In genomic region chr22:26314171-26314570, GRCh38 we compare ENCODE assay signal across 26 cellular contexts.
"Had no signal": no experiment of that assay in that cellular context is flagged by ENCODE, and none has a peak within 500 bp of the region (broad histone marks: within the 10 kb centered on the region; RNA-seq: fewer than 3 reads in every experiment).

No MANE protein-coding gene starts in this region.

- DNase-seq: stimulated activated CD4-positive, alpha-beta T cell treated with anti-CD3 and anti-CD28 coated beads, Interleukin-2, amount 100 ng/mL, for 48 hours; stimulated activated CD4-positive, alpha-beta T cell treated with anti-CD3 and anti-CD28 coated beads, Interleukin-4, amount 100 ng/mL, for 1 hour; stimulated activated CD4-positive, alpha-beta T cell treated with anti-CD3 and anti-CD28 coated beads, Interleukin-4, amount 100 ng/mL, for 24 hours; stimulated activated CD4-positive, alpha-beta T cell treated with anti-CD3 and anti-CD28 coated beads, Interleukin-4, amount 100 ng/mL, for 4 hours; stimulated activated CD8-positive, alpha-beta memory T cell treated with anti-CD3 and anti-CD28 coated beads, Interleukin-4, amount 100 ng/mL, for 48 hours; stimulated activated naive B cell treated with anti-CD40 and anti-IgM and Interleukin-4, amounts not matched to agents 10 μg/mL and 1 μg/mL and 100 μg/mL, for 72 hours; stimulated activated naive CD4-positive, alpha-beta T cell; stimulated activated naive CD4-positive, alpha-beta T cell treated with Interleukin-2 at 50 U/mL for 16 hours; stimulated activated naive CD8-positive, alpha-beta T cell treated with anti-CD3 and anti-CD28 coated beads, Interleukin-15, amount 100 ng/mL, for 72 hours; stimulated activated naive CD8-positive, alpha-beta T cell treated with anti-CD3 and anti-CD28 coated beads, Interleukin-15, Interleukin-2, amounts not matched to agents 100 U/mL and 50 U/mL, for 24 hours; stomach; substantia nigra; testis; thyroid gland; tibial artery; transverse colon; trophoblast cell; upper lobe of left lung; upper lobe of right lung; uterus had no signal

- H3K4me3 ChIP-seq: stomach, suprapubic skin, testis, thoracic aorta, thyroid gland, tibial artery, tibial nerve, transverse colon, upper lobe of left lung, upper lobe of right lung, uterus, vagina had no signal

- H3K27ac ChIP-seq: stomach, suprapubic skin, testis, thoracic aorta, thyroid gland, tibial artery, tibial nerve, transverse colon, upper lobe of left lung, upper lobe of right lung, uterus, vagina had no signal

- H3K9me3 ChIP-seq: stomach, suprapubic skin, testis, thoracic aorta, thyroid gland, tibial artery, tibial nerve, transverse colon, upper lobe of left lung, upper lobe of right lung, uterus, vagina had no signal

- ATAC-seq: stimulated activated effector memory CD8-positive, alpha-beta T cell treated with anti-CD3 and anti-CD28 coated beads, Interleukin-12 subunit alpha, Interleukin-12 subunit beta, amount 100 ng/mL, for 72 hours; stimulated activated memory B cell treated with anti-CD40 and anti-IgM and Interleukin-4, amounts not matched to agents 10 μg/mL and 1 μg/mL and 100 μg/mL, for 72 hours; stimulated activated naive B cell treated with anti-CD40 and anti-IgM and Interleukin-4, amounts not matched to agents 10 μg/mL and 1 μg/mL and 100 μg/mL, for 72 hours; stimulated activated naive CD8-positive, alpha-beta T cell treated with anti-CD3 and anti-CD28 coated beads, Interleukin-15, amount 100 ng/mL, for 72 hours; stimulated activated naive CD8-positive, alpha-beta T cell treated with anti-CD3 and anti-CD28 coated beads, Interleukin-15, Interleukin-2, amounts not matched to agents 100 U/mL and 50 U/mL, for 24 hours; upper lobe of right lung had no signal

- H3K4me1 ChIP-seq: stomach, suprapubic skin, testis, thyroid gland, tibial artery, tibial nerve, transverse colon, upper lobe of left lung, upper lobe of right lung, uterus, vagina had no signal

- H3K27me3 ChIP-seq: testis, thyroid gland, tibial nerve, upper lobe of left lung, uterus, vagina had no signal

- H3K36me3 ChIP-seq: stomach, suprapubic skin, thoracic aorta, thyroid gland, tibial artery, tibial nerve, transverse colon, upper lobe of left lung, upper lobe of right lung, uterus, vagina had no signal
